7 cellular contexts compared by ENCODE assay signal in genomic region chr10:3314445-3315085, GRCh38.
DNase-seq lines count a peak whose midpoint lies in the region; ATAC-seq, FAIRE-seq and TF ChIP-seq lines count a peak whose summit lies in the region.
"Not testable (repeated sequence)": the region's sequence is repeated elsewhere in the genome, so short reads cannot be mapped to it uniquely, and the experiment has no call there.

No MANE protein-coding gene starts in this region.

- in situ Hi-C loops in K562 (cut with MboI): not testable (repeated sequence)

- not testable (repeated sequence) for TF ChIP-seq POLR2A in K562 (conservative IDR thresholded peaks at IDR 0.05); erythroblast (IDR thresholded peaks at IDR 0.05; ENCODE audit: low read length)

- peak; percentile 17 for DNase-seq in A673 (ENCODE audit: low spot score)
- DNase-seq in DND-41: peak; percentile 9
- peak; percentile 4 for DNase-seq in LoVo (ENCODE audit: low spot score)
- not testable (repeated sequence) for DNase-seq in activated CD4-positive, alpha-beta T cell treated with anti-CD3 and anti-CD28 coated beads, Interleukin-2, amount 10 ng/mL, durations not matched to agents 24 days and 14 days; neural crest cell (ENCODE audit: low read depth, low spot score)
- peak in 1 of 4 experiments; percentile 44 for DNase-seq in K562 (ENCODE audit: extremely low read depth in 1 of 4, low spot score in 3 of 4)
- peak; percentile 21 to 65 for DNase-seq in erythroblast (lab: John Stamatoyannopoulos, UW)

- CTCF ChIA-PET in A673 (lab: Charles Lee); K562 (lab: Yijun Ruan, JAX; ENCODE audit: low intra/inter-chr PET ratio): not testable (repeated sequence)

- intact Hi-C loops in A673 (cut with micrococcal nuclease; ENCODE audit: unreplicated experiment); activated CD4-positive, alpha-beta T cell treated with anti-CD3 and anti-CD28 coated beads, Interleukin-2, amount 10 ng/mL, durations not matched to agents 24 days and 14 days (cut with micrococcal nuclease); K562 (cut with micrococcal nuclease): not testable (repeated sequence)

- not testable (repeated sequence) for H3K4me1 Mint-ChIP-seq in activated CD4-positive, alpha-beta T cell treated with anti-CD3 and anti-CD28 coated beads, Interleukin-2, amount 10 ng/mL, durations not matched to agents 24 days and 14 days
- peaks cover 15% of the 10 kb centered on the region for H3K4me1 Mint-ChIP-seq in neural crest cell

- not testable (repeated sequence) for H3K4me1 ChIP-seq in A673 (ENCODE audit: insufficient read depth, low read length, poor library complexity, severe bottlenecking); DND-41 (ENCODE audit: insufficient read depth, low read length)
- peaks cover 5 to 13% of the 10 kb centered on the region in 2 experiments; a peak in 4 of 5 replicates for H3K4me1 ChIP-seq in K562 (replicated peaks in 1 of 2; ENCODE audit: control insufficient read depth in 2 of 2, insufficient read depth in 2 of 2, low read length in 2 of 2)

- not testable (repeated sequence) for H3K36me3 Mint-ChIP-seq in activated CD4-positive, alpha-beta T cell treated with anti-CD3 and anti-CD28 coated beads, Interleukin-2, amount 10 ng/mL, durations not matched to agents 24 days and 14 days (ENCODE audit: low read depth); neural crest cell (ENCODE audit: low read depth)

- not testable (repeated sequence) for FAIRE-seq in K562 (lab: Jason Lieb, UNC)

- not testable (repeated sequence) for H3K79me2 ChIP-seq in DND-41 (ENCODE audit: insufficient read depth, low read length); K562 (ENCODE audit: control insufficient read depth, insufficient read depth, low read length)

- not testable (repeated sequence) for TF ChIP-seq RAD21 in K562 (CRISPR knock-in tag; conservative IDR thresholded peaks at IDR 0.05 in 1 of 2, IDR thresholded peaks at IDR 0.05 in 1 of 2)

- not testable (repeated sequence) for TF ChIP-seq EP300 in K562 (IDR thresholded peaks at IDR 0.05; ENCODE audit: low read length)

- POLR2A ChIA-PET in A673 (lab: Charles Lee; ENCODE audit: low non-redundant PET); K562 (lab: Yijun Ruan, JAX): not testable (repeated sequence)

- H3K9ac ChIP-seq in DND-41 (ENCODE audit: low read depth, low read length); K562 (ENCODE audit: insufficient read depth in 1 of 2, low read depth in 2 of 2, low read length in 2 of 2): not testable (repeated sequence)

- H3K9me1 ChIP-seq in K562 (ENCODE audit: control insufficient read depth, insufficient read depth, low read length): not testable (repeated sequence)

- not testable (repeated sequence) for H3K27ac ChIP-seq in A673 (ENCODE audit: low read depth, low read length, poor library complexity, severe bottlenecking); DND-41 (ENCODE audit: low read length)
- H3K27ac ChIP-seq in K562 (ENCODE audit: extremely low read depth, low read depth, low read length): peak overlapping the region; percentile 64; the same call in 1 of the 3 replicates

- not testable (repeated sequence) for H3K4me2 ChIP-seq in DND-41 (ENCODE audit: insufficient read depth, low read length); K562 (ENCODE audit: insufficient read depth, low read length)

- H3K4me3 Mint-ChIP-seq in activated CD4-positive, alpha-beta T cell treated with anti-CD3 and anti-CD28 coated beads, Interleukin-2, amount 10 ng/mL, durations not matched to agents 24 days and 14 days; neural crest cell: not testable (repeated sequence)

- H3K9me3 ChIP-seq in A673 (ENCODE audit: low read depth, low read length, poor library complexity, severe bottlenecking); DND-41 (ENCODE audit: insufficient read depth, low read length, severe bottlenecking); K562 (replicated peaks; ENCODE audit: control insufficient read depth, insufficient read depth, low read depth, low read length): not testable (repeated sequence)

- H3K4me3 ChIP-seq in A673 (ENCODE audit: low read depth, low read length, poor library complexity, severe bottlenecking); DND-41 (ENCODE audit: low read depth in 1 of 2, low read length in 2 of 2); K562: not testable (repeated sequence)

- H3K27ac Mint-ChIP-seq in activated CD4-positive, alpha-beta T cell treated with anti-CD3 and anti-CD28 coated beads, Interleukin-2, amount 10 ng/mL, durations not matched to agents 24 days and 14 days: peak overlapping the region; percentile 63
- H3K27ac Mint-ChIP-seq in neural crest cell (ENCODE audit: unreplicated experiment): peak overlapping the region; percentile 93

- H3K27me3 ChIP-seq in A673 (replicated peaks; ENCODE audit: insufficient read depth, low read depth, low read length, poor library complexity); DND-41 (ENCODE audit: insufficient read depth, low read length, poor library complexity); K562 (ENCODE audit: control insufficient read depth in 2 of 2, insufficient read depth in 2 of 2, low read length in 2 of 2): not testable (repeated sequence)

- not testable (repeated sequence) for H3K36me3 ChIP-seq in A673 (ENCODE audit: insufficient read depth, low read length, poor library complexity, severe bottlenecking); DND-41 (ENCODE audit: insufficient read depth, low read length); K562 (ENCODE audit: control insufficient read depth, insufficient read depth, low read length)

- not testable (repeated sequence) for ATAC-seq in DND-41 (ENCODE audit: insufficient read depth, low read depth); K562

- not testable (repeated sequence) for H4K20me1 ChIP-seq in DND-41 (ENCODE audit: insufficient read depth, low read length); K562 (replicated peaks; ENCODE audit: control insufficient read depth, insufficient read depth, low read length)

- H2AFZ ChIP-seq in DND-41 (ENCODE audit: low read depth, low read length): not testable (repeated sequence)
- H2AFZ ChIP-seq in K562 (ENCODE audit: low read depth, low read length): peak overlapping the region; percentile 54

- TF ChIP-seq CTCF in A673 (conservative IDR thresholded peaks at IDR 0.05; ENCODE audit: low read depth, low read length); DND-41 (IDR thresholded peaks at IDR 0.05; ENCODE audit: borderline replicate concordance, extremely low read depth, low read length, poor library complexity, severe bottlenecking); K562 (IDR thresholded peaks at IDR 0.05 in 2 of 3, conservative IDR thresholded peaks at IDR 0.05 in 1 of 3; ENCODE audit: insufficient read depth in 2 of 3, low read depth in 1 of 3, low read length in 3 of 3); neural crest cell (conservative IDR thresholded peaks at IDR 0.05): not testable (repeated sequence)

- H3K9me3 Mint-ChIP-seq in activated CD4-positive, alpha-beta T cell treated with anti-CD3 and anti-CD28 coated beads, Interleukin-2, amount 10 ng/mL, durations not matched to agents 24 days and 14 days; neural crest cell: not testable (repeated sequence)

- peaks cover 26% of the 10 kb centered on the region for H3K27me3 Mint-ChIP-seq in activated CD4-positive, alpha-beta T cell treated with anti-CD3 and anti-CD28 coated beads, Interleukin-2, amount 10 ng/mL, durations not matched to agents 24 days and 14 days
- not testable (repeated sequence) for H3K27me3 Mint-ChIP-seq in neural crest cell (ENCODE audit: low read depth)

- not testable (repeated sequence) for BruUV-seq in A673 (replicated peaks; lab: Mats Ljungman, UMichigan); K562 (replicated peaks; lab: Mats Ljungman, UMichigan)

- 20% methylated on average over 1 of the region's 5 CpGs for WGBS in K562 (ENCODE audit: insufficient coverage, low coverage, missing lambda C conversion rate)

TF ChIP-seq in K562, 482 proteins besides CTCF, POLR2A, EP300 and RAD21:
- TF ChIP-seq JUND (IDR thresholded peaks at IDR 0.05; ENCODE audit: borderline replicate concordance, low read depth, low read length) (peak; percentile 67; the same call in 1 of the 2 replicates), JUND (tag; IDR thresholded peaks at IDR 0.05; ENCODE audit: borderline replicate concordance, low read depth, low read length) (peak; percentile 61; the same call in 2 of the 3 replicates), FOSL1 (tag; conservative IDR thresholded peaks at IDR 0.05) (peak; percentile 59), NCOA1 (IDR thresholded peaks at IDR 0.05; ENCODE audit: low read depth) (0 out of 2 replicates have a peak, but pooled peaks have one; percentile 7), CREM (IDR thresholded peaks at IDR 0.05; ENCODE audit: low read depth) (peak; percentile 88), CREB1 (IDR thresholded peaks at IDR 0.05) (peak; percentile 75; the same call in 1 of the 2 replicates), CREB1 (CRISPR knock-in tag; IDR thresholded peaks at IDR 0.05) (peak; percentile 75; the same call in 1 of the 2 replicates), GABPA (tag; conservative IDR thresholded peaks at IDR 0.05; ENCODE audit: low read depth) (0 out of 2 replicates have a peak, but pooled peaks have one; percentile 32)
